Comparison of ENCODE assay signal across 8 cellular contexts in genomic region chr19:12439686-12440411, GRCh38. TPM values are rescaled to one million over a fixed set of nuclear protein-coding genes. Genes with fewer than 3 reads are reported as not detected.
DNase-seq lines count a peak whose midpoint lies in the region; ATAC-seq and TF ChIP-seq lines count a peak whose summit lies in the region.
"Not testable (repeated sequence)": the region's sequence is repeated elsewhere in the genome, so short reads cannot be mapped to it uniquely, and the experiment has no call there.

No MANE protein-coding gene starts in this region.

- in situ Hi-C loops in GM23248 (cut with MboI), result not testable (repeated sequence)

- peak overlapping the region; percentile 88 for H3K4me2 ChIP-seq in GM23248 (ENCODE audit: unreplicated experiment)

- H3K27me3 ChIP-seq in GM23248 (replicated peaks; ENCODE audit: insufficient read depth), result not testable (repeated sequence)

- H3K4me3 ChIP-seq in GM23248 (peak overlapping the region; percentile 81), LNCaP clone FGC (ENCODE audit: low read depth, low read length) (peak overlapping the region; percentile 78)

- not testable (repeated sequence) for H3K4me1 Mint-ChIP-seq in Calu3 (ENCODE audit: low read depth, unreplicated experiment); glutamatergic neuron (ENCODE audit: low read depth, unreplicated experiment)
- peaks cover 11% of the 10 kb centered on the region for H3K4me1 Mint-ChIP-seq in activated naive CD8-positive, alpha-beta T cell treated with anti-CD3 and anti-CD28 coated beads, Interleukin-2, amount 10 ng/mL, durations not matched to agents 7 days and 5 days
- H3K4me1 Mint-ChIP-seq in natural killer cell treated with Interleukin-12 subunit alpha and Interleukin-12 subunit beta and Interleukin-15 and Interleukin-18, amount 100 ng/mL, for 72 hours (ENCODE audit: low read depth in 2 of 2), result peaks cover 5 to 11% of the 10 kb centered on the region in 2 donors

- not testable (repeated sequence) for H4K20me1 ChIP-seq in GM23248 (ENCODE audit: insufficient read depth)

- not testable (repeated sequence) for TF ChIP-seq CTCF in Calu3 (IDR thresholded peaks at IDR 0.05; ENCODE audit: unreplicated experiment); LNCaP clone FGC (IDR thresholded peaks at IDR 0.05; ENCODE audit: control insufficient read depth, extremely low read depth, insufficient read depth); glutamatergic neuron (IDR thresholded peaks at IDR 0.05; ENCODE audit: partially characterized antibody, unreplicated experiment)

- not testable (repeated sequence) for H3K9me3 ChIP-seq in GM23248 (ENCODE audit: low read depth)

- H3K36me3 Mint-ChIP-seq in Calu3 (ENCODE audit: insufficient read depth, unreplicated experiment), result peaks cover 26% of the 10 kb centered on the region
- H3K36me3 Mint-ChIP-seq in activated naive CD8-positive, alpha-beta T cell treated with anti-CD3 and anti-CD28 coated beads, Interleukin-2, amount 10 ng/mL, durations not matched to agents 7 days and 5 days, result peaks cover 37% of the 10 kb centered on the region
- H3K36me3 Mint-ChIP-seq in glutamatergic neuron (ENCODE audit: unreplicated experiment), result peaks cover 15% of the 10 kb centered on the region
- peaks cover 26% of the 10 kb centered on the region for H3K36me3 Mint-ChIP-seq in natural killer cell treated with Interleukin-12 subunit alpha and Interleukin-12 subunit beta and Interleukin-15 and Interleukin-18, amount 100 ng/mL, for 72 hours

- peaks cover 11% of the 10 kb centered on the region for H3K9me3 Mint-ChIP-seq in Calu3 (ENCODE audit: low read depth, unreplicated experiment)
- H3K9me3 Mint-ChIP-seq in activated naive CD8-positive, alpha-beta T cell treated with anti-CD3 and anti-CD28 coated beads, Interleukin-2, amount 10 ng/mL, durations not matched to agents 7 days and 5 days, result peaks cover 22% of the 10 kb centered on the region
- not testable (repeated sequence) for H3K9me3 Mint-ChIP-seq in glutamatergic neuron (ENCODE audit: unreplicated experiment); natural killer cell treated with Interleukin-12 subunit alpha and Interleukin-12 subunit beta and Interleukin-15 and Interleukin-18, amount 100 ng/mL, for 72 hours

- H3K27ac ChIP-seq in GM23248, result peak overlapping the region; percentile 38

- CTCF ChIA-PET in Calu3 (lab: Charles Lee), result not testable (repeated sequence)

- not testable (repeated sequence) for BruUV-seq in Calu3 (replicated peaks; lab: Mats Ljungman, UMichigan)

- ATAC-seq in activated naive CD8-positive, alpha-beta T cell treated with anti-CD3 and anti-CD28 coated beads, Interleukin-2, amount 10 ng/mL, durations not matched to agents 7 days and 5 days (ENCODE audit: low read depth), result peak; percentile 7
- not testable (repeated sequence) for ATAC-seq in natural killer cell treated with Interleukin-12 subunit alpha and Interleukin-12 subunit beta and Interleukin-15 and Interleukin-18, amount 100 ng/mL, for 72 hours

- not testable (repeated sequence) for H3K79me2 ChIP-seq in GM23248 (ENCODE audit: insufficient read depth)

- peak overlapping the region; percentile 94 for H3K27ac Mint-ChIP-seq in Calu3 (ENCODE audit: unreplicated experiment)
- H3K27ac Mint-ChIP-seq in activated naive CD8-positive, alpha-beta T cell treated with anti-CD3 and anti-CD28 coated beads, Interleukin-2, amount 10 ng/mL, durations not matched to agents 7 days and 5 days, result peak overlapping the region; percentile 75
- peak overlapping the region; percentile 88 for H3K27ac Mint-ChIP-seq in glutamatergic neuron (ENCODE audit: unreplicated experiment)
- H3K27ac Mint-ChIP-seq in natural killer cell treated with Interleukin-12 subunit alpha and Interleukin-12 subunit beta and Interleukin-15 and Interleukin-18, amount 100 ng/mL, for 72 hours, result not testable (repeated sequence)

- H3K4me3 Mint-ChIP-seq in Calu3 (ENCODE audit: low read depth, unreplicated experiment) (peak overlapping the region; percentile 96), glutamatergic neuron (ENCODE audit: unreplicated experiment) (peak overlapping the region; percentile 89)
- peak overlapping the region; percentile 99 for H3K4me3 Mint-ChIP-seq in activated naive CD8-positive, alpha-beta T cell treated with anti-CD3 and anti-CD28 coated beads, Interleukin-2, amount 10 ng/mL, durations not matched to agents 7 days and 5 days
- H3K4me3 Mint-ChIP-seq in natural killer cell treated with Interleukin-12 subunit alpha and Interleukin-12 subunit beta and Interleukin-15 and Interleukin-18, amount 100 ng/mL, for 72 hours, result peak overlapping the region; percentile 99

- intact Hi-C loops in Calu3 (cut with micrococcal nuclease; ENCODE audit: unreplicated experiment), result not testable (repeated sequence)

- H3K4me1 ChIP-seq in GM23248 (ENCODE audit: insufficient read depth), result not testable (repeated sequence)

- not testable (repeated sequence) for H3F3A ChIP-seq in GM23248 (ENCODE audit: insufficient read depth)

- 2 to 4% methylated on average over 16 to 18 of the region's 23 CpGs for WGBS in GM23248 (ENCODE audit: low coverage in 1 of 2, low lambda C conversion rate in 2 of 2, missing lambda C conversion rate in 2 of 2), 2 experiments

- H2AFZ ChIP-seq in GM23248, result peak overlapping the region; percentile 88

- H3K9ac ChIP-seq in GM23248, result peak overlapping the region; percentile 84

- not testable (repeated sequence) for H3K27me3 Mint-ChIP-seq in Calu3 (ENCODE audit: unreplicated experiment); activated naive CD8-positive, alpha-beta T cell treated with anti-CD3 and anti-CD28 coated beads, Interleukin-2, amount 10 ng/mL, durations not matched to agents 7 days and 5 days; glutamatergic neuron (ENCODE audit: unreplicated experiment); natural killer cell treated with Interleukin-12 subunit alpha and Interleukin-12 subunit beta and Interleukin-15 and Interleukin-18, amount 100 ng/mL, for 72 hours

- not testable (repeated sequence) for H3K36me3 ChIP-seq in GM23248 (ENCODE audit: low read depth)

- DNase-seq in Calu3 (peak; percentile 24), GM23248 (peak; percentile 40), T-helper 9 cell (peak; percentile 11)
- DNase-seq in LNCaP clone FGC (ENCODE audit: low read depth); glutamatergic neuron; natural killer cell treated with Interleukin-12 subunit alpha and Interleukin-12 subunit beta and Interleukin-15 and Interleukin-18, amount 100 ng/mL, for 72 hours (ENCODE audit: low spot score): not testable (repeated sequence)
- DNase-seq in activated naive CD8-positive, alpha-beta T cell treated with anti-CD3 and anti-CD28 coated beads, Interleukin-2, amount 10 ng/mL, durations not matched to agents 7 days and 5 days, result peak; percentile 53
- DNase-seq in stimulated activated CD8-positive, alpha-beta memory T cell treated with anti-CD3 and anti-CD28 coated beads, Interleukin-4, amount 100 ng/mL, for 48 hours, result peak; percentile 77

- not testable (repeated sequence) for H3K9me2 ChIP-seq in GM23248 (ENCODE audit: insufficient read depth)

- POLR2A ChIA-PET in activated naive CD8-positive, alpha-beta T cell treated with anti-CD3 and anti-CD28 coated beads, Interleukin-2, amount 10 ng/mL, durations not matched to agents 7 days and 5 days (lab: Charles Lee), result interaction anchor here (0.6 to 1.1 kb wide), 2 partner anchors 127 to 673 kb away, joined by 3 to 4 read pairs; partner anchors contain the start of gene ZNF441

RNA-seq across cellular contexts. Expression of gene ZNF443, which starts 1.0 kb away (rescaled TPM):
- total RNA-seq in Calu3 (2022), result 7.5 and 8.6 TPM in 2 replicates
- total RNA-seq in GM23248 (2014; rRNA removed; shearing (Covaris generic)), result 0.86 and 1.1 TPM in 2 replicates
- polyA plus RNA-seq in GM23248 (2016; fragmentation: Nextera tagmentation; extraction: Ambion mirVana), result 1.2 and 1.4 TPM in 2 replicates
- 1 to 10 TPM; 6.9 to 7.1 TPM for total RNA-seq in activated naive CD8-positive, alpha-beta T cell treated with anti-CD3 and anti-CD28 coated beads, Interleukin-2, amount 10 ng/mL, durations not matched to agents 7 days and 5 days
- 8.8 TPM for total RNA-seq in glutamatergic neuron (ENCODE audit: unreplicated experiment)
- 1 to 10 TPM; 2.2 to 2.5 TPM for total RNA-seq in natural killer cell treated with Interleukin-12 subunit alpha and Interleukin-12 subunit beta and Interleukin-15 and Interleukin-18, amount 100 ng/mL, for 72 hours

RNA-seq across cellular contexts. Expression of gene ZNF799, which starts 38.8 kb away (rescaled TPM):
- total RNA-seq in Calu3 (2022) (5.1 and 7.4 TPM in 2 replicates), glutamatergic neuron (ENCODE audit: unreplicated experiment) (2.6 TPM)
- total RNA-seq in GM23248 (2014; rRNA removed; shearing (Covaris generic)), result 1.8 and 2.5 TPM in 2 replicates
- polyA plus RNA-seq in GM23248 (2016; fragmentation: Nextera tagmentation; extraction: Ambion mirVana), result 1.8 and 2.2 TPM in 2 replicates
- 1 to 10 TPM; 7.6 to 7.9 TPM for total RNA-seq in activated naive CD8-positive, alpha-beta T cell treated with anti-CD3 and anti-CD28 coated beads, Interleukin-2, amount 10 ng/mL, durations not matched to agents 7 days and 5 days
- total RNA-seq in natural killer cell treated with Interleukin-12 subunit alpha and Interleukin-12 subunit beta and Interleukin-15 and Interleukin-18, amount 100 ng/mL, for 72 hours, result 1 to 10 TPM; 3.2 to 6.4 TPM

RNA-seq across cellular contexts. Expression of gene ZNF709, which starts 44.8 kb away (rescaled TPM):
- total RNA-seq in Calu3 (2022), result 1.6 and 1.7 TPM in 2 replicates
- 2.7 and 4.2 TPM in 2 replicates for total RNA-seq in GM23248 (2014; rRNA removed; shearing (Covaris generic))
- 1.1 and 1.6 TPM in 2 replicates for polyA plus RNA-seq in GM23248 (2016; fragmentation: Nextera tagmentation; extraction: Ambion mirVana)
- total RNA-seq in activated naive CD8-positive, alpha-beta T cell treated with anti-CD3 and anti-CD28 coated beads, Interleukin-2, amount 10 ng/mL, durations not matched to agents 7 days and 5 days, result 1 to 10 TPM; 4.9 to 5.0 TPM
- 8.7 TPM for total RNA-seq in glutamatergic neuron (ENCODE audit: unreplicated experiment)
- total RNA-seq in natural killer cell treated with Interleukin-12 subunit alpha and Interleukin-12 subunit beta and Interleukin-15 and Interleukin-18, amount 100 ng/mL, for 72 hours, result 1 to 10 TPM; 1.3 to 1.6 TPM
